Comparison of ENCODE assay signal across 15 cellular contexts in the genomic region with DNA sequence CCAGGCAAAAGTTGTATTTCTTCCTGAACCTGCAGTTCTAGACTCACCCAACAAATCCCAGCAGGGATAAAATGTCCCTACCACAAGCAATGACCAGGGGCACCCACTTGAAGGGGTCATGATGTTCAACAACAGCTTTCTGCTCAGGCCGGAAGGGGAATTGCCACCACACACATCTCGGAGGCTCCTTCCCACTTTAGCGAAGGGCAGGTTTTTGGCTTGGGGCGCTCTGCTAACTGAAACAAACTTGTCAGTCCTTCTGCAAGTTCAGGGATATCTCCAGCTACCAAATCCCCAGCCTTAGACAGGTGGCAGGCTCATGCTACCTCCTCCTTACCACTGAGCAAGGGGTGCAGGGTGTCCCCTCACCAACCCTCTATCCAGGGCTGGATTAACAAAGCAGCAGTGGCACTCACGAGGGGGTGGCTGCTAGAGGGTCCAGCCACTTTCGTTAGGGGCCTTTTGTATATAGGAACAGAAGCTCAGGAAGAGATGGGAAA. TPM values are rescaled to one million over a fixed set of nuclear protein-coding genes. Genes with fewer than 3 reads are reported as not detected.
DNase-seq lines count a peak whose midpoint lies in the region; ATAC-seq and TF ChIP-seq lines count a peak whose summit lies in the region.
"Had no signal": no experiment of that assay in that cellular context is flagged by ENCODE, and none has a peak within 500 bp of the region (broad histone marks: within the 10 kb centered on the region; RNA-seq: fewer than 3 reads in every experiment).

No MANE protein-coding gene starts in this region.

- intact Hi-C loops in breast epithelium (cut with DNase I; ENCODE audit: low total_unique reads) (no loop called here), mammary epithelial cell (cut with micrococcal nuclease) (loop anchor here (5.0 kb wide), 1 partner anchor 41 kb away; no protein-coding TSS in a partner anchor)

- H3K36me3 ChIP-seq in breast epithelium, result no peaks in the 10 kb centered on the region
- no peaks in the 10 kb centered on the region for H3K36me3 ChIP-seq in mammary epithelial cell (ENCODE audit: insufficient read depth, low read length)
- H3K36me3 ChIP-seq: pancreas, tibial nerve had no signal

- H3K4me1 ChIP-seq in breast epithelium (no peaks in the 10 kb centered on the region), mammary epithelial cell (ENCODE audit: insufficient read depth, low read length) (peaks cover 8% of the 10 kb centered on the region)
- H3K4me1 ChIP-seq: pancreas had no signal

- dilution Hi-C loops in mammary epithelial cell (cut with HindIII; ENCODE audit: low sequenced_read_pairs), result no loop called here

- no peak overlapping the region for H2AFZ ChIP-seq in mammary epithelial cell (ENCODE audit: low read depth, low read length)

- H3K9me3 ChIP-seq in breast epithelium, result no peaks in the 10 kb centered on the region
- no peaks in the 10 kb centered on the region for H3K9me3 ChIP-seq in mammary epithelial cell (replicated peaks; ENCODE audit: insufficient read depth, low read length)
- H3K9me3 ChIP-seq: pancreas, tibial nerve had no signal

- 14% methylated on average over 5 of the region's 6 CpGs for WGBS in mammary epithelial cell (ENCODE audit: low coverage, missing lambda C conversion rate)

- H3K4me2 ChIP-seq in mammary epithelial cell (ENCODE audit: insufficient read depth, low read depth, low read length), result no peak overlapping the region
- H3K4me2 ChIP-seq: KMS-11 had no signal

- BruUV-seq in mammary epithelial cell (replicated peaks; lab: Mats Ljungman, UMichigan), result no TSS peak

- H3K27me3 Mint-ChIP-seq in chondrocyte (ENCODE audit: low read depth) (peaks cover 26% of the 10 kb centered on the region), type B pancreatic cell (peaks cover 55% of the 10 kb centered on the region)
- peaks cover 35 to 55% of the 10 kb centered on the region in 2 donors for H3K27me3 Mint-ChIP-seq in natural killer cell treated with Interleukin-12 subunit alpha and Interleukin-12 subunit beta and Interleukin-15 and Interleukin-18, amount 100 ng/mL, for 72 hours

- no peaks in the 10 kb centered on the region for H3K79me2 ChIP-seq in mammary epithelial cell (ENCODE audit: insufficient read depth, low read length)

- peaks cover 2% of the 10 kb centered on the region for H4K20me1 ChIP-seq in mammary epithelial cell (ENCODE audit: insufficient read depth, low read length)

- H3K4me3 ChIP-seq in breast epithelium, result peak overlapping the region; percentile 26 to 78 (median 68)
- H3K4me3 ChIP-seq in mammary epithelial cell (replicated peaks in 1 of 3; ENCODE audit: insufficient read depth in 1 of 3, low read depth in 2 of 3, low read length in 3 of 3), result no peak overlapping the region

- CTCF ChIA-PET in mammary epithelial cell (lab: Charles Lee; ENCODE audit: low non-redundant PET), result no interaction called here

- peak overlapping the region in 1 of 2 donors; percentile 13 for H3K27ac ChIP-seq in breast epithelium
- no peak overlapping the region for H3K27ac ChIP-seq in mammary epithelial cell (ENCODE audit: insufficient read depth, low read depth, low read length)
- H3K27ac ChIP-seq: KMS-11, tibial nerve had no signal

- peaks cover 0 to 4% of the 10 kb centered on the region in 2 donors for H3K27me3 ChIP-seq in breast epithelium
- peaks cover 29% of the 10 kb centered on the region for H3K27me3 ChIP-seq in mammary epithelial cell (ENCODE audit: insufficient read depth, low read length)

- no peak for TF ChIP-seq CTCF in breast epithelium (IDR thresholded peaks at IDR 0.05)
- TF ChIP-seq CTCF in mammary epithelial cell (conservative IDR thresholded peaks at IDR 0.05 in 1 of 2, IDR thresholded peaks at IDR 0.05 in 1 of 2; ENCODE audit: extremely low read depth in 1 of 2, insufficient read depth in 1 of 2, low read depth in 1 of 2, low read length in 2 of 2), result no peak
- TF ChIP-seq CTCF in chondrocyte (IDR thresholded peaks at IDR 0.05), result no peak
- no peak for TF ChIP-seq CTCF in type B pancreatic cell (conservative IDR thresholded peaks at IDR 0.05)

- ATAC-seq in natural killer cell treated with Interleukin-12 subunit alpha and Interleukin-12 subunit beta and Interleukin-15 and Interleukin-18, amount 100 ng/mL, for 72 hours, result no peak
- ATAC-seq in stimulated activated naive CD8-positive, alpha-beta T cell treated with anti-CD3 and anti-CD28 coated beads, Interleukin-15, Interleukin-2, amounts not matched to agents 100 U/mL and 50 U/mL, for 24 hours, result no peak

- H3K9me3 Mint-ChIP-seq in chondrocyte (ENCODE audit: low read depth) (no peaks in the 10 kb centered on the region), type B pancreatic cell (no peaks in the 10 kb centered on the region)
- no peaks in the 10 kb centered on the region for H3K9me3 Mint-ChIP-seq in natural killer cell treated with Interleukin-12 subunit alpha and Interleukin-12 subunit beta and Interleukin-15 and Interleukin-18, amount 100 ng/mL, for 72 hours

- no peak for TF ChIP-seq POLR2A in breast epithelium (IDR thresholded peaks at IDR 0.05)

- DNase-seq in breast epithelium (ENCODE audit: low spot score in 2 of 2), result no peak
- DNase-seq in mammary epithelial cell, result no peak
- no peak for DNase-seq in chondrocyte (ENCODE audit: low spot score)
- DNase-seq in natural killer cell treated with Interleukin-12 subunit alpha and Interleukin-12 subunit beta and Interleukin-15 and Interleukin-18, amount 100 ng/mL, for 72 hours (ENCODE audit: low spot score), result no peak
- no peak for DNase-seq in type B pancreatic cell (ENCODE audit: extremely low spot score, unreplicated experiment)
- no peak for DNase-seq in activated CD4-positive, CD25-positive, alpha-beta regulatory T cell (lab: John Stamatoyannopoulos, UW)
- DNase-seq in stimulated activated naive CD8-positive, alpha-beta T cell treated with anti-CD3 and anti-CD28 coated beads, Interleukin-15, Interleukin-2, amounts not matched to agents 100 U/mL and 50 U/mL, for 24 hours, result no peak
- DNase-seq in DMS53 treated with DMSO at 0.1 percent for 48 hours (lab: John Stamatoyannopoulos, UW; ENCODE audit: unreplicated experiment), result no peak
- DNase-seq: central memory CD4-positive, alpha-beta T cell; islet precursor cell; NCI-H2081 treated with DMSO at 0.1 percent for 48 hours had no signal

- peak overlapping the region; percentile 11 for H3K4me3 Mint-ChIP-seq in chondrocyte (ENCODE audit: unreplicated experiment)
- peak overlapping the region; percentile 67 for H3K4me3 Mint-ChIP-seq in natural killer cell treated with Interleukin-12 subunit alpha and Interleukin-12 subunit beta and Interleukin-15 and Interleukin-18, amount 100 ng/mL, for 72 hours
- peak overlapping the region; percentile 81 for H3K4me3 Mint-ChIP-seq in type B pancreatic cell

- no peak overlapping the region for H3K27ac Mint-ChIP-seq in chondrocyte (ENCODE audit: unreplicated experiment)
- no peak overlapping the region for H3K27ac Mint-ChIP-seq in natural killer cell treated with Interleukin-12 subunit alpha and Interleukin-12 subunit beta and Interleukin-15 and Interleukin-18, amount 100 ng/mL, for 72 hours
- H3K27ac Mint-ChIP-seq in type B pancreatic cell, result no peak overlapping the region

- H3K36me3 Mint-ChIP-seq in chondrocyte (ENCODE audit: low read depth) (no peaks in the 10 kb centered on the region), type B pancreatic cell (peaks cover 5% of the 10 kb centered on the region)
- no peaks in the 10 kb centered on the region for H3K36me3 Mint-ChIP-seq in natural killer cell treated with Interleukin-12 subunit alpha and Interleukin-12 subunit beta and Interleukin-15 and Interleukin-18, amount 100 ng/mL, for 72 hours

- no peak overlapping the region for H3K9ac ChIP-seq in mammary epithelial cell (ENCODE audit: insufficient read depth, low read length)
- H3K9ac ChIP-seq: KMS-11 had no signal

- in situ Hi-C loops in mammary epithelial cell (cut with MboI; ENCODE audit: low sequenced_read_pairs in 2 of 2), result no loop called here

- H3K4me1 Mint-ChIP-seq in chondrocyte (ENCODE audit: low read depth) (peaks cover 28% of the 10 kb centered on the region), type B pancreatic cell (ENCODE audit: unreplicated experiment) (peaks cover 25% of the 10 kb centered on the region)
- H3K4me1 Mint-ChIP-seq in natural killer cell treated with Interleukin-12 subunit alpha and Interleukin-12 subunit beta and Interleukin-15 and Interleukin-18, amount 100 ng/mL, for 72 hours (ENCODE audit: low read depth in 2 of 2), result no peaks in the 10 kb centered on the region

RNA-seq across cellular contexts. Expression of a gene that starts 2.2 kb away (rescaled TPM):
- total RNA-seq in breast epithelium (10 to 100 TPM; 10.1 to 32.5 (median 11.5) TPM), mammary epithelial cell (under 1 TPM in 1 of 2 donors, not detected in 1; 0.67 TPM), chondrocyte (8.0 to 28.6 TPM (median 10.5 TPM) in 3 replicates), type B pancreatic cell (ENCODE audit: low replicate concordance) (4.0 and 9.1 TPM in 2 replicates)
- polyA plus RNA-seq in mammary epithelial cell, result 0.06 TPM
- polyA minus RNA-seq in mammary epithelial cell, result not detected
- total RNA-seq in natural killer cell treated with Interleukin-12 subunit alpha and Interleukin-12 subunit beta and Interleukin-15 and Interleukin-18, amount 100 ng/mL, for 72 hours, result not detected
- total RNA-seq: T-helper 2 cell treated with Interferon-gamma antibody and Interleukin-4, amounts not matched to agents 100 ng/mL and 5 ng/mL, for 36 hours had no signal

Comparison
In these comparisons a context has a peak if more than half of its experiments do, and no peak if none do; other contexts are left out.
1. H3K4me3 ChIP-seq: peak in breast epithelium (3 of 3); none in mammary epithelial cell (0 of 3).
2. H3K4me3 Mint-ChIP-seq: peak in every context shown above with its lines; median percentile 81 in type B pancreatic cell; 67 in natural killer cell treated with Interleukin-12 subunit alpha and Interleukin-12 subunit beta and Interleukin-15 and Interleukin-18, amount 100 ng/mL, for 72 hours; 11 in chondrocyte.